Comparison of ENCODE assay signal across 1 cellular context in the genomic region with DNA sequence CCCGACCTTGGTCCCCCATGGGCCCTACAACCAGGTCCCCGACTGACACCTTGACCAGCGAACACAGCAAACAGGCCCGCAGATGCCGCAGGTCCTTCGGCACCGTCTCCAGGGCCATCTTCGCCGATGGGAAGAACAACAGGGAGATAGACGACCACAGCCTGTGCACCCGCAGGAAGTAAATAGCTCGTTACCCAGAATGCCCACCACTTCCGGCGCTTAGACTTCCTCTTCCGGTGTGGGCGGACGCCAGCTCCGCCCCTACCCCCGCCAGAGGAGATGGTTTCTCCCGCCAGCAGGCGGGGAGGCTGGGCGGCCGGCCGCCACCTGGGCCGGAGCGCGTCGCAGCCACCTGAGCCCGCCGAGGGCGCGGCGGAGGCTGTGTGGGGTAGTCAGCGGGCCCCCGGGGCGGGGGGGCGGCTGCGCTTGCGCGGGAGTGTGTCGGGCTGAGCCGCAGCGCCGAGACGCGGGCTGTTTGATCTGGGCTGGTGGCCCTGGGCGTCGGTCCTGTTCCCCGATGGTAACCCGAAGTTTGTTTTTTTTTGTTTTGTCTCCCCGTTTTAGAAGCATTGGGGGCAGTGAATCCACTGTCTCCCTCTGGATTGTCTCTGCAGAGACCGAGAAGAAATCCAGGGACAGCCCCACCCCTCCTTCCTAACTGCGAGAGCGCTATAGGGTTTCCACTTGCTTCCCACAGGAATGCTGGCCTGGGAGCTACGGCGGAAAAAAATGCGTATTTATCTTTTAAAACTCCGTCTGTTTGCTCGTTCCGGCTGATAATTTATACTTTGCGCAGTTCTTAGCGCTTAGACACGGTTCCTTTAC.
TF ChIP-seq lines count a peak whose summit lies in the region.

Gene SUPT4H1 (minus strand): TSS at position 184 of the 825 bp plus-strand sequence. CDS start 66 bp downstream, at position 118.

TF ChIP-seq in GM12878, 131 proteins besides CTCF, POLR2A, EP300 and RAD21 (continued from another document):
- 0 out of 2 replicates have a peak, but pooled peaks have one; percentile 36 for TF ChIP-seq ZNF592 (IDR thresholded peaks at IDR 0.05)
- no peak for TF ChIP-seq PBX3 (IDR thresholded peaks at IDR 0.05; ENCODE audit: insufficient replicate concordance, low read depth, low read length)
- no peak for TF ChIP-seq BCL11A (IDR thresholded peaks at IDR 0.05; ENCODE audit: low read depth, low read length)
- no peak for TF ChIP-seq ASH2L (IDR thresholded peaks at IDR 0.05; ENCODE audit: borderline replicate concordance, low read depth)
- no peak for TF ChIP-seq USF2 (IDR thresholded peaks at IDR 0.05; ENCODE audit: borderline replicate concordance, low read depth, low read length)
- no peak for TF ChIP-seq WRNIP1 (IDR thresholded peaks at IDR 0.05; ENCODE audit: borderline replicate concordance, low read depth, low read length)
- TF ChIP-seq RFX5 (IDR thresholded peaks at IDR 0.05; ENCODE audit: low read depth, low read length) = no peak
- no peak for TF ChIP-seq PAX8 (IDR thresholded peaks at IDR 0.05)
- no peak for TF ChIP-seq SMAD1 (IDR thresholded peaks at IDR 0.05; ENCODE audit: low read depth, partially characterized antibody)
- no peak for TF ChIP-seq BMI1 (IDR thresholded peaks at IDR 0.05; ENCODE audit: borderline replicate concordance)
- no peak for TF ChIP-seq NFYA (IDR thresholded peaks at IDR 0.05; ENCODE audit: borderline replicate concordance, low read depth, low read length)
- peak; percentile 34; the same call in 1 of the 2 replicates for TF ChIP-seq DPF2 (IDR thresholded peaks at IDR 0.05)
- TF ChIP-seq MEF2A (IDR thresholded peaks at IDR 0.05; ENCODE audit: insufficient read depth, low read depth, low read length) = peak; percentile 66; the same call in 1 of the 2 replicates
- no peak for TF ChIP-seq ZNF217 (IDR thresholded peaks at IDR 0.05)
- TF ChIP-seq CREB1 (IDR thresholded peaks at IDR 0.05; ENCODE audit: low read depth) = peak; percentile 66
- TF ChIP-seq JUND (IDR thresholded peaks at IDR 0.05; ENCODE audit: low read depth, low read length) = peak; percentile 94; the same call in 1 of the 2 replicates
- TF ChIP-seq MLLT1 (IDR thresholded peaks at IDR 0.05) = peak; percentile 57; the same call in 1 of the 2 replicates
- TF ChIP-seq PAX5 (IDR thresholded peaks at IDR 0.05; ENCODE audit: borderline replicate concordance, low read depth, low read length) = peak; percentile 8; the same call in 1 of the 2 replicates
- TF ChIP-seq, protein P1, sequence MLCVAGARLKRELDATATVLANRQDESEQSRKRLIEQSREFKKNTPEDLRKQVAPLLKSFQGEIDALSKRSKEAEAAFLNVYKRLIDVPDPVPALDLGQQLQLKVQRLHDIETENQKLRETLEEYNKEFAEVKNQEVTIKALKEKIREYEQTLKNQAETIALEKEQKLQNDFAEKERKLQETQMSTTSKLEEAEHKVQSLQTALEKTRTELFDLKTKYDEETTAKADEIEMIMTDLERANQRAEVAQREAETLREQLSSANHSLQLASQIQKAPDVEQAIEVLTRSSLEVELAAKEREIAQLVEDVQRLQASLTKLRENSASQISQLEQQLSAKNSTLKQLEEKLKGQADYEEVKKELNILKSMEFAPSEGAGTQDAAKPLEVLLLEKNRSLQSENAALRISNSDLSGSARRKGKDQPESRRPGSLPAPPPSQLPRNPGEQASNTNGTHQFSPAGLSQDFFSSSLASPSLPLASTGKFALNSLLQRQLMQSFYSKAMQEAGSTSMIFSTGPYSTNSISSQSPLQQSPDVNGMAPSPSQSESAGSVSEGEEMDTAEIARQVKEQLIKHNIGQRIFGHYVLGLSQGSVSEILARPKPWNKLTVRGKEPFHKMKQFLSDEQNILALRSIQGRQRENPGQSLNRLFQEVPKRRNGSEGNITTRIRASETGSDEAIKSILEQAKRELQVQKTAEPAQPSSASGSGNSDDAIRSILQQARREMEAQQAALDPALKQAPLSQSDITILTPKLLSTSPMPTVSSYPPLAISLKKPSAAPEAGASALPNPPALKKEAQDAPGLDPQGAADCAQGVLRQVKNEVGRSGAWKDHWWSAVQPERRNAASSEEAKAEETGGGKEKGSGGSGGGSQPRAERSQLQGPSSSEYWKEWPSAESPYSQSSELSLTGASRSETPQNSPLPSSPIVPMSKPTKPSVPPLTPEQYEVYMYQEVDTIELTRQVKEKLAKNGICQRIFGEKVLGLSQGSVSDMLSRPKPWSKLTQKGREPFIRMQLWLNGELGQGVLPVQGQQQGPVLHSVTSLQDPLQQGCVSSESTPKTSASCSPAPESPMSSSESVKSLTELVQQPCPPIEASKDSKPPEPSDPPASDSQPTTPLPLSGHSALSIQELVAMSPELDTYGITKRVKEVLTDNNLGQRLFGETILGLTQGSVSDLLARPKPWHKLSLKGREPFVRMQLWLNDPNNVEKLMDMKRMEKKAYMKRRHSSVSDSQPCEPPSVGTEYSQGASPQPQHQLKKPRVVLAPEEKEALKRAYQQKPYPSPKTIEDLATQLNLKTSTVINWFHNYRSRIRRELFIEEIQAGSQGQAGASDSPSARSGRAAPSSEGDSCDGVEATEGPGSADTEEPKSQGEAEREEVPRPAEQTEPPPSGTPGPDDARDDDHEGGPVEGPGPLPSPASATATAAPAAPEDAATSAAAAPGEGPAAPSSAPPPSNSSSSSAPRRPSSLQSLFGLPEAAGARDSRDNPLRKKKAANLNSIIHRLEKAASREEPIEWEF (IDR thresholded peaks at IDR 0.05; ENCODE audit: insufficient replicate concordance, low read depth, low read length) = no peak
- peak; percentile 94 for TF ChIP-seq TCF3 (IDR thresholded peaks at IDR 0.05; ENCODE audit: borderline replicate concordance, insufficient read depth, low read depth, low read length)
- TF ChIP-seq HDAC6 (IDR thresholded peaks at IDR 0.05; ENCODE audit: unreplicated experiment) = no peak
- 0 out of 2 replicates have a peak, but pooled peaks have one; percentile 56 for TF ChIP-seq GATAD2B (conservative IDR thresholded peaks at IDR 0.05; ENCODE audit: low read depth)
